1 cellular context compared by ENCODE assay signal in the genomic region with DNA sequence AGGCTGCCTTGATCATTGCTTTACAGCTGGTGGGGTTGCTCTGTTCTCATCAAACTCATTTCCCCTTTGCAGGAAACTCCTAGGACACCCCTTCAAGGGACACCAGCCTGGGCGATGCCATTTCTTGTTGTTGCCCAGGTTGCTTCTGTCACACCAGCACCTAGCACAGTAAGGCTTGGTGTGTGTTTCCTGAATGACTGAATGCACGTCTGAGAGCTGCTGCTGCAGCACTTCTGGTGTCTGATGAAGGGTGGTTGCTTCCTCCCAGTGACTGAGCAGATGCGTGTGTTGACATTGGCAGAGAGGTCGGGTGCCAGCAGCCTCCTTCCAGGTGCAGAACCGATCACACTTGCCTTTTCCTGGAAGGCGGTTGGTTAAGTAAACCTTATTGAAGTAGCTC.
TF ChIP-seq lines count a peak whose summit lies in the region.

No MANE protein-coding gene starts in this region.

TF ChIP-seq in WTC11, 78 proteins besides CTCF, POLR2A, EP300 and RAD21 (continued from another document):
- TF ChIP-seq, protein P1, sequence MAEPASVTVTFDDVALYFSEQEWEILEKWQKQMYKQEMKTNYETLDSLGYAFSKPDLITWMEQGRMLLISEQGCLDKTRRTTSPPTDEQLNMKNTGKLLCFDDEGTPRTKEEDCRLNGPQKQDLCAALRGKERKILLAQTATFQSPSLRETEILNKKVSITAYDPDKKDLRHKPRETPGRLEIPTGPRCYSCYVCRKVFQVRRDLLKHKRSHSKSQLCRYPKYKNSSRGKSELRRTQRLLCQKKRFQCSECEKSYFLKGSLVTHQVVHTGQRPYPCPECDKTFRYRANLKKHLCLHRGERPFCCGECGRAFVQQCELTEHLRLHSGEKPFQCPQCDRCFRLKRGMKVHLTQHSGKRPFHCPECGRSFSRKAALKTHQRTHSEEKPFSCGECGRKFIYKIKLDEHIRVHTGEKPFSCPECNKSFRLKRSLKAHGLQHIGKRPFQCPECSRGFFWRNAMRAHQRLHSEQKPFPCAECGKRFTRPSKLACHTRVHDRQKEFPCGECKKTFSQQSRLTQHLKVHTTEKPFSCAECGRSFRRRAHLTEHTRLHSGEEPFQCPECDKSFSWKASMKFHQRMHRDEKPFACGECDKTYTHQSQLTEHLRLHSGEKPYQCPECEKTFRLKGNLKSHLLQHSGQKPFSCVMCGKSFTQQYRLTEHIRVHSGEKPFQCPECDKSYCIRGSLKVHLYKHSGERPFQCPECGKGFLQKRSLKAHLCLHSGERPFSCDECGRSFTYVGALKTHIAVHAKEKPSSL (CRISPR knock-in tag; conservative IDR thresholded peaks at IDR 0.05) = no peak
- no peak for TF ChIP-seq SOX15 (CRISPR knock-in tag; IDR thresholded peaks at IDR 0.05)
- TF ChIP-seq RORB (CRISPR knock-in tag; IDR thresholded peaks at IDR 0.05) = no peak
- TF ChIP-seq MXD4 (CRISPR knock-in tag; IDR thresholded peaks at IDR 0.05; ENCODE audit: borderline replicate concordance) = no peak
- TF ChIP-seq, protein P2, sequence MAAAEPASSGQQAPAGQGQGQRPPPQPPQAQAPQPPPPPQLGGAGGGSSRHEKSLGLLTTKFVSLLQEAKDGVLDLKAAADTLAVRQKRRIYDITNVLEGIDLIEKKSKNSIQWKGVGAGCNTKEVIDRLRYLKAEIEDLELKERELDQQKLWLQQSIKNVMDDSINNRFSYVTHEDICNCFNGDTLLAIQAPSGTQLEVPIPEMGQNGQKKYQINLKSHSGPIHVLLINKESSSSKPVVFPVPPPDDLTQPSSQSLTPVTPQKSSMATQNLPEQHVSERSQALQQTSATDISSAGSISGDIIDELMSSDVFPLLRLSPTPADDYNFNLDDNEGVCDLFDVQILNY (CRISPR knock-in tag; IDR thresholded peaks at IDR 0.05) = no peak
- TF ChIP-seq, protein P3, sequence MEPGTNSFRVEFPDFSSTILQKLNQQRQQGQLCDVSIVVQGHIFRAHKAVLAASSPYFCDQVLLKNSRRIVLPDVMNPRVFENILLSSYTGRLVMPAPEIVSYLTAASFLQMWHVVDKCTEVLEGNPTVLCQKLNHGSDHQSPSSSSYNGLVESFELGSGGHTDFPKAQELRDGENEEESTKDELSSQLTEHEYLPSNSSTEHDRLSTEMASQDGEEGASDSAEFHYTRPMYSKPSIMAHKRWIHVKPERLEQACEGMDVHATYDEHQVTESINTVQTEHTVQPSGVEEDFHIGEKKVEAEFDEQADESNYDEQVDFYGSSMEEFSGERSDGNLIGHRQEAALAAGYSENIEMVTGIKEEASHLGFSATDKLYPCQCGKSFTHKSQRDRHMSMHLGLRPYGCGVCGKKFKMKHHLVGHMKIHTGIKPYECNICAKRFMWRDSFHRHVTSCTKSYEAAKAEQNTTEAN (CRISPR knock-in tag; IDR thresholded peaks at IDR 0.05) = no peak
- no peak for TF ChIP-seq ETV6 (CRISPR knock-in tag; IDR thresholded peaks at IDR 0.05)
